In genomic region chr1:198544265-198544664, GRCh38 we compare ENCODE assay signal across 1 cellular context.
TF ChIP-seq lines count a peak whose summit lies in the region.

No MANE protein-coding gene starts in this region.

TF ChIP-seq in H1, 55 proteins besides CTCF, POLR2A, EP300 and RAD21:
- TF ChIP-seq BCL11A (IDR thresholded peaks at IDR 0.05; ENCODE audit: low read depth in 2 of 2, low read length in 2 of 2) = no peak
